ENCODE assay signal across 9 cellular contexts in genomic region chr1:30822966-30823581, GRCh38.
DNase-seq lines count a peak whose midpoint lies in the region; ATAC-seq lines count a peak whose summit lies in the region.
"Had no signal": no experiment of that assay in that cellular context is flagged by ENCODE, and none has a peak within 500 bp of the region (broad histone marks: within the 10 kb centered on the region; RNA-seq: fewer than 3 reads in every experiment).

No MANE protein-coding gene starts in this region.

- peaks cover 26 to 31% of the 10 kb centered on the region in 2 donors for H3K4me1 Mint-ChIP-seq in effector memory CD8-positive, alpha-beta T cell (ENCODE audit: low read depth in 2 of 2)
- H3K4me1 Mint-ChIP-seq in natural killer cell treated with Interleukin-12 subunit alpha and Interleukin-12 subunit beta and Interleukin-15 and Interleukin-18, amount 100 ng/mL, for 72 hours (ENCODE audit: low read depth in 2 of 2): peaks cover 19 to 23% of the 10 kb centered on the region in 2 donors

- H3K36me3 Mint-ChIP-seq in effector memory CD8-positive, alpha-beta T cell (ENCODE audit: insufficient read depth): no peaks in the 10 kb centered on the region
- H3K36me3 Mint-ChIP-seq in natural killer cell treated with Interleukin-12 subunit alpha and Interleukin-12 subunit beta and Interleukin-15 and Interleukin-18, amount 100 ng/mL, for 72 hours: no peaks in the 10 kb centered on the region

- peaks cover 54 to 55% of the 10 kb centered on the region in 2 donors for H3K27me3 Mint-ChIP-seq in effector memory CD8-positive, alpha-beta T cell
- H3K27me3 Mint-ChIP-seq in natural killer cell treated with Interleukin-12 subunit alpha and Interleukin-12 subunit beta and Interleukin-15 and Interleukin-18, amount 100 ng/mL, for 72 hours: peaks cover 50 to 54% of the 10 kb centered on the region in 2 donors

- peak; percentile 26 for DNase-seq in ACHN
- DNase-seq in MV-4-11 (lab: John Stamatoyannopoulos, UW): peak; percentile 81
- no peak for DNase-seq in effector memory CD8-positive, alpha-beta T cell
- no peak for DNase-seq in natural killer cell treated with Interleukin-12 subunit alpha and Interleukin-12 subunit beta and Interleukin-15 and Interleukin-18, amount 100 ng/mL, for 72 hours (ENCODE audit: low spot score)
- DNase-seq in amygdala (lab: John Stamatoyannopoulos, UW): no peak
- DNase-seq in NCI-H2107 treated with DMSO at 0.1 percent for 48 hours (lab: John Stamatoyannopoulos, UW; ENCODE audit: unreplicated experiment): no peak
- DNase-seq: MM.1S had no signal

- peak overlapping the region; percentile 4 to 82 for H3K4me3 Mint-ChIP-seq in effector memory CD8-positive, alpha-beta T cell
- peak overlapping the region; percentile 0 for H3K4me3 Mint-ChIP-seq in natural killer cell treated with Interleukin-12 subunit alpha and Interleukin-12 subunit beta and Interleukin-15 and Interleukin-18, amount 100 ng/mL, for 72 hours

- peak overlapping the region in 1 of 2 donors; percentile 1 for H3K27ac Mint-ChIP-seq in effector memory CD8-positive, alpha-beta T cell
- H3K27ac Mint-ChIP-seq in natural killer cell treated with Interleukin-12 subunit alpha and Interleukin-12 subunit beta and Interleukin-15 and Interleukin-18, amount 100 ng/mL, for 72 hours: no peak overlapping the region

- in situ Hi-C loops in ACHN (cut with HindIII; ENCODE audit: low pct_ligation_motif_present, low pct_unique_long_range_greater_than_20kb, low sequenced_read_pairs): loop anchor here (25.0 kb wide), 1 partner anchor 89 kb away; the partner anchor contains the start of gene SDC3

- ATAC-seq in effector memory CD8-positive, alpha-beta T cell (replicated peaks): peak; percentile 41
- peak; percentile 77 to 79 for ATAC-seq in natural killer cell treated with Interleukin-12 subunit alpha and Interleukin-12 subunit beta and Interleukin-15 and Interleukin-18, amount 100 ng/mL, for 72 hours
- ATAC-seq in GM21360 (IDR thresholded peaks at IDR 0.05; ENCODE audit: unreplicated experiment) (no peak), GM19395 (IDR thresholded peaks at IDR 0.05; ENCODE audit: unreplicated experiment) (no peak)

- no peaks in the 10 kb centered on the region for H3K9me3 Mint-ChIP-seq in effector memory CD8-positive, alpha-beta T cell
- no peaks in the 10 kb centered on the region for H3K9me3 Mint-ChIP-seq in natural killer cell treated with Interleukin-12 subunit alpha and Interleukin-12 subunit beta and Interleukin-15 and Interleukin-18, amount 100 ng/mL, for 72 hours

Comparison
In these comparisons a context has a peak if more than half of its experiments do, and no peak if none do; other contexts are left out.
1. DNase-seq: peak in ACHN (single experiment) and MV-4-11 (single experiment); none in effector memory CD8-positive, alpha-beta T cell (0 of 3), natural killer cell treated with Interleukin-12 subunit alpha and Interleukin-12 subunit beta and Interleukin-15 and Interleukin-18, amount 100 ng/mL, for 72 hours (single experiment), amygdala (0 of 56) and NCI-H2107 treated with DMSO at 0.1 percent for 48 hours (single experiment).
2. ATAC-seq: peak in effector memory CD8-positive, alpha-beta T cell (single experiment) and natural killer cell treated with Interleukin-12 subunit alpha and Interleukin-12 subunit beta and Interleukin-15 and Interleukin-18, amount 100 ng/mL, for 72 hours (2 of 2); none in GM21360 (single experiment) and GM19395 (single experiment).